Comparison of ENCODE assay signal across 1 cellular context in the genomic region with DNA sequence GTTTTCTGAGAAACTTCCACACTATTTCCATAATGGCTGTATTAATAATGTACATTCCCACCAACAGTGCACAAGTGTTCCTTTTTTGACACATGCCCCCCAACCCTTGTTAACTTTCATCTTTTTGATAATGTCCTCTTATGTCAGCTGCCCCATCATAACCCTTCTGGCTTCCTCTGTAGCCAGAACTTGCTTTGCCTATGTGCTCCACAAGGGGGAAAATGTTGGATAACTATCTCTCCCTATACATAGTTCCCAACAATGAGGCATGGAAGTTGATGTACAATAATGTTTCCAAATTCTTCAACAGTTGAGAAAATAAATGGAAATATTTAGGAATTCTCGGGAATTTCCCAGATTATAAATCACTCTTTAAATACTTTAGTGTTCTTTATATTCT.
TF ChIP-seq lines count a peak whose summit lies in the region.

No MANE protein-coding gene starts in this region.

TF ChIP-seq in HepG2, 621 proteins besides CTCF, POLR2A, EP300 and RAD21 (continued from another document):
- TF ChIP-seq FOSL1 (CRISPR knock-in tag; IDR thresholded peaks at IDR 0.05; ENCODE audit: borderline replicate concordance) (no peak), ZNF615 (CRISPR knock-in tag; IDR thresholded peaks at IDR 0.05; ENCODE audit: borderline replicate concordance) (no peak), TOE1 (CRISPR knock-in tag; IDR thresholded peaks at IDR 0.05) (no peak)
